ENCODE assay signal across 13 cellular contexts in the genomic region with DNA sequence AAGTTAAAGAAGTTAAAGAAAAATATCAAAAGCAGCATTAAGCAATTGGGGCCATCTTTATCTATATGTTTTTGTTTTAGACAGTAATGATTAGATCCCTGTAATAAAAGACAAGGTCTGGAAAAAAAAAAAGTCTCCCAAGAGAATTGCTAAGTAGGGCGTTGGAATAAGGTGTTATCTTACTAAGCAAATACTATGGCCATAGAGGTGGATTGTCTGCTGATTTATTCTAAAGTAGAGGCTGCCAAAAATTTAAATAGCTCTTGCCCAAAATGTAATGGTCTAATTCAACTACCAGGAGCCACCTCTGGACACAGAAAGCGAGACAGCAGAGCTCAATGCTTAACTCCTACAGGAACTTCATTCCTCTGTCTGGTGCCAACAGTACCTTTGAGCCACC.
"Had no signal": no experiment of that assay in that cellular context is flagged by ENCODE, and none has a peak within 500 bp of the region (broad histone marks: within the 10 kb centered on the region; RNA-seq: fewer than 3 reads in every experiment).

No MANE protein-coding gene starts in this region.

- H3K27me3 Mint-ChIP-seq: activated CD4-positive, alpha-beta memory T cell treated with anti-CD3 and anti-CD28 coated beads, Interleukin-2, amount 10 ng/mL, durations not matched to agents 7 days and 5 days; stimulated activated memory B cell treated with anti-CD40 and anti-IgM and Interleukin-4, amounts not matched to agents 10 μg/mL and 1 μg/mL and 100 μg/mL, for 72 hours had no signal

- H3K4me3 Mint-ChIP-seq: activated CD4-positive, alpha-beta memory T cell treated with anti-CD3 and anti-CD28 coated beads, Interleukin-2, amount 10 ng/mL, durations not matched to agents 7 days and 5 days; activated T-cell treated with anti-CD3 and anti-CD28 coated beads, Interleukin-2, amount 50 U/mL, for 4 hours; immature natural killer cell; nephron; stimulated activated memory B cell treated with anti-CD40 and anti-IgM and Interleukin-4, amounts not matched to agents 10 μg/mL and 1 μg/mL and 100 μg/mL, for 72 hours had no signal

- H3K9me3 Mint-ChIP-seq: activated CD4-positive, alpha-beta memory T cell treated with anti-CD3 and anti-CD28 coated beads, Interleukin-2, amount 10 ng/mL, durations not matched to agents 7 days and 5 days; activated T-cell treated with anti-CD3 and anti-CD28 coated beads, Interleukin-2, amount 50 U/mL, for 4 hours; immature natural killer cell; nephron; stimulated activated memory B cell treated with anti-CD40 and anti-IgM and Interleukin-4, amounts not matched to agents 10 μg/mL and 1 μg/mL and 100 μg/mL, for 72 hours had no signal

- H3K27ac Mint-ChIP-seq: activated CD4-positive, alpha-beta memory T cell treated with anti-CD3 and anti-CD28 coated beads, Interleukin-2, amount 10 ng/mL, durations not matched to agents 7 days and 5 days; immature natural killer cell; nephron; stimulated activated memory B cell treated with anti-CD40 and anti-IgM and Interleukin-4, amounts not matched to agents 10 μg/mL and 1 μg/mL and 100 μg/mL, for 72 hours had no signal

- ATAC-seq: activated T-cell treated with anti-CD3 and anti-CD28 coated beads, Interleukin-2, amount 50 U/mL, for 4 hours; stimulated activated memory B cell treated with anti-CD40 and anti-IgM and Interleukin-4, amounts not matched to agents 10 μg/mL and 1 μg/mL and 100 μg/mL, for 72 hours had no signal

- H3K4me1 Mint-ChIP-seq: activated CD4-positive, alpha-beta memory T cell treated with anti-CD3 and anti-CD28 coated beads, Interleukin-2, amount 10 ng/mL, durations not matched to agents 7 days and 5 days; nephron had no signal

- DNase-seq: activated CD4-positive, alpha-beta memory T cell treated with anti-CD3 and anti-CD28 coated beads, Interleukin-2, amount 10 ng/mL, durations not matched to agents 7 days and 5 days; activated CD4-positive, alpha-beta T cell treated with anti-CD3 and anti-CD28 coated beads for 1 hour; activated effector memory CD4-positive, alpha-beta T cell treated with Interleukin-2 at 50 U/mL for 16 hours; activated naive CD4-positive, alpha-beta T cell treated with anti-CD3 and anti-CD28 coated beads, Interleukin-2, amount 50 U/mL, for 16 hours; activated T-cell treated with anti-CD3 and anti-CD28 coated beads, Interleukin-2, amount 50 U/mL, for 4 hours; foreskin melanocyte; head of caudate nucleus; immature natural killer cell; mesendoderm; nucleus accumbens; posterior cingulate gyrus had no signal
